2 cellular contexts compared by ENCODE assay signal in genomic region chr5:177612215-177612673, GRCh38.
TF ChIP-seq lines count a peak whose summit lies in the region.

No MANE protein-coding gene starts in this region.

TF ChIP-seq in K562, 482 proteins besides CTCF, POLR2A, EP300 and RAD21:
- TF ChIP-seq POLR2AphosphoS2 (IDR thresholded peaks at IDR 0.05; ENCODE audit: low read length) (0 out of 2 replicates have a peak, but pooled peaks have one; percentile 55), TARDBP (IDR thresholded peaks at IDR 0.05) (no peak)

TF ChIP-seq in HEK293T, 16 proteins besides CTCF, POLR2A, EP300 and RAD21:
- TF ChIP-seq NFRKB (IDR thresholded peaks at IDR 0.05), result no peak
- no peak for TF ChIP-seq ELF4 (IDR thresholded peaks at IDR 0.05)
- no peak for TF ChIP-seq BHLHE40 (IDR thresholded peaks at IDR 0.05; ENCODE audit: borderline replicate concordance)
- no peak for TF ChIP-seq TARDBP (IDR thresholded peaks at IDR 0.05)
- no peak for TF ChIP-seq LEF1 (IDR thresholded peaks at IDR 0.05; ENCODE audit: borderline replicate concordance)
- TF ChIP-seq L3MBTL2 (conservative IDR thresholded peaks at IDR 0.05), result no peak
